In genomic region chr4:30641345-30641744, GRCh38 we compare ENCODE assay signal across 21 cellular contexts.
DNase-seq lines count a peak whose midpoint lies in the region; ATAC-seq, FAIRE-seq and TF ChIP-seq lines count a peak whose summit lies in the region.
"Had no signal": no experiment of that assay in that cellular context is flagged by ENCODE, and none has a peak within 500 bp of the region (broad histone marks: within the 10 kb centered on the region; RNA-seq: fewer than 3 reads in every experiment).

No MANE protein-coding gene starts in this region.

- ATAC-seq in body of pancreas: peak; percentile 63

- H3K27ac ChIP-seq in body of pancreas: peak overlapping the region in 1 of 4 donors; percentile 14
- no peak overlapping the region for H3K27ac ChIP-seq in H1 (ENCODE audit: low read depth, low read length)
- H3K27ac ChIP-seq: BLaER1 had no signal

- no peak overlapping the region for H4K5ac ChIP-seq in H1 (ENCODE audit: insufficient read length, low read depth, low read length)

- no peak overlapping the region for H2BK15ac ChIP-seq in H1 (ENCODE audit: low read length)

- H3K9me3 ChIP-seq in body of pancreas (no peaks in the 10 kb centered on the region), H1 (ENCODE audit: insufficient read depth in 2 of 2, low read depth in 1 of 2, low read length in 1 of 2) (no peaks in the 10 kb centered on the region)
- H3K9me3 ChIP-seq: BE2C, BLaER1, Caco-2 had no signal

- H3K4ac ChIP-seq in H1 (replicated peaks; ENCODE audit: insufficient read length, low read depth, low read length): no peak overlapping the region

- peak overlapping the region; percentile 37; the same call in 1 of the 2 replicates for H2AFZ ChIP-seq in H1 (ENCODE audit: low read length)

- H4K91ac ChIP-seq in H1 (replicated peaks; ENCODE audit: insufficient read length, low read length): no peak overlapping the region

- H3K23ac ChIP-seq in H1 (ENCODE audit: insufficient read length): no peak overlapping the region

- intact Hi-C loops in body of pancreas (cut with DNase I): no loop called here

- no peak overlapping the region for H3K56ac ChIP-seq in H1 (replicated peaks; ENCODE audit: insufficient read length, low read depth, low read length)

- no peak for FAIRE-seq in H1 (lab: Jason Lieb, UNC)
- peak; percentile 94 for FAIRE-seq in urothelium cell line (lab: Jason Lieb, UNC)
- FAIRE-seq: A204.1, D721Med, G401.6, GM12891, GM19239 had no signal

- H3K4me1 ChIP-seq in body of pancreas: peaks cover 20% of the 10 kb centered on the region
- H3K4me1 ChIP-seq in H1 (replicated peaks in 1 of 4; ENCODE audit: control insufficient read depth in 3 of 4, insufficient read depth in 4 of 4, low read length in 3 of 4): no peaks in the 10 kb centered on the region
- H3K4me1 ChIP-seq: BE2C, Caco-2 had no signal

- no peak overlapping the region for H3K18ac ChIP-seq in H1 (ENCODE audit: extremely low read depth, low read length)

- H2AK5ac ChIP-seq in H1 (ENCODE audit: low read depth, low read length): no peak overlapping the region

- no peak for TF ChIP-seq RAD21 in H1 (IDR thresholded peaks at IDR 0.05 in 1 of 2, conservative IDR thresholded peaks at IDR 0.05 in 1 of 2; ENCODE audit: low read depth in 2 of 2, low read length in 2 of 2)

- H3K36me3 ChIP-seq in body of pancreas (replicated peaks in 1 of 2; ENCODE audit: insufficient read depth in 1 of 2, low read depth in 2 of 2): no peaks in the 10 kb centered on the region
- H3K36me3 ChIP-seq in H1 (ENCODE audit: control insufficient read depth in 2 of 4, insufficient read depth in 4 of 4, low read length in 3 of 4): no peaks in the 10 kb centered on the region
- H3K36me3 ChIP-seq: BE2C, BLaER1 had no signal

- WGBS in body of pancreas, 2 donors: 27 to 45% methylated on average over 1 of the region's 1 CpG
- 100% methylated on average over 1 of the region's 1 CpG; no CpG with 5 or more reads in 1 of the 2 experiments for WGBS in H1 (ENCODE audit: extremely low coverage in 1 of 2, insufficient coverage in 1 of 2, insufficient read length in 1 of 2, insufficient replicate concordance in 2 of 2, low coverage in 1 of 2, low lambda C conversion rate in 2 of 2, missing lambda C conversion rate in 1 of 2), 2 experiments

- no peak overlapping the region for H3K4me2 ChIP-seq in H1 (ENCODE audit: insufficient read depth in 1 of 2, low read depth in 2 of 2, low read length in 2 of 2)
- H3K4me2 ChIP-seq: BLaER1 had no signal

- no peak overlapping the region for H3K4me3 ChIP-seq in body of pancreas
- H3K4me3 ChIP-seq in H1 (ENCODE audit: extremely low read depth in 1 of 4, insufficient read depth in 2 of 4, low read depth in 3 of 4, low read length in 4 of 4): no peak overlapping the region
- H3K4me3 ChIP-seq: BLaER1 had no signal

- no peak overlapping the region for H2BK20ac ChIP-seq in H1 (ENCODE audit: low read length)

- no peak overlapping the region for H2BK12ac ChIP-seq in H1 (ENCODE audit: low read depth, low read length)

- TF ChIP-seq EP300 in H1 (IDR thresholded peaks at IDR 0.05; ENCODE audit: borderline replicate concordance in 1 of 2, low read depth in 2 of 2, low read length in 2 of 2): no peak

- H2BK5ac ChIP-seq in H1 (ENCODE audit: low read depth, low read length): no peak overlapping the region

- H3K27me3 ChIP-seq in body of pancreas (no peaks in the 10 kb centered on the region), H1 (replicated peaks in 1 of 4; ENCODE audit: control insufficient read depth in 3 of 4, extremely low read depth in 1 of 4, insufficient read depth in 3 of 4, low read length in 3 of 4) (no peaks in the 10 kb centered on the region)
- H3K27me3 ChIP-seq: BE2C, BLaER1 had no signal

- no peak overlapping the region for H3K9ac ChIP-seq in H1 (replicated peaks in 1 of 4; ENCODE audit: extremely low read depth in 1 of 4, low read depth in 3 of 4, low read length in 3 of 4)
- H3K9ac ChIP-seq: BLaER1 had no signal

- CTCF ChIA-PET in H1 (lab: Charles Lee; ENCODE audit: partially characterized antibody): interaction anchor here (1.7 kb wide), 1 partner anchor 73 kb away, joined by 6 read pairs; no protein-coding TSS in a partner anchor

- no peaks in the 10 kb centered on the region for H3K79me2 ChIP-seq in H1 (ENCODE audit: control insufficient read depth in 1 of 2, insufficient read depth in 2 of 2, low read length in 2 of 2)

- H3K14ac ChIP-seq in H1 (ENCODE audit: insufficient read length): no peak overlapping the region

- H4K20me1 ChIP-seq in H1 (replicated peaks in 1 of 2; ENCODE audit: control insufficient read depth in 1 of 2, insufficient read depth in 2 of 2, low read length in 2 of 2): no peaks in the 10 kb centered on the region
- H4K20me1 ChIP-seq: BLaER1 had no signal

- DNase-seq in body of pancreas (no peak), H1 (ENCODE audit: low read depth in 1 of 2, low spot score in 2 of 2) (no peak), urothelium cell line (ENCODE audit: low spot score) (no peak), NOMO-1 (lab: John Stamatoyannopoulos, UW; ENCODE audit: unreplicated experiment in 2 of 2) (no peak)
- no peak for DNase-seq in activated CD4-positive, CD25-positive, alpha-beta regulatory T cell (lab: John Stamatoyannopoulos, UW)
- DNase-seq: 8988T; ACHN; BE2C; C1 segment of cervical spinal cord; Caco-2; Calu3; CD4-positive, alpha-beta memory T cell; CD4-positive, CD25-positive, alpha-beta regulatory T cell; DMS79 treated with DMSO at 0.1 percent for 48 hours; GF-D8 had no signal

- TF ChIP-seq CTCF in body of pancreas (IDR thresholded peaks at IDR 0.05) (no peak), H1 (IDR thresholded peaks at IDR 0.05; ENCODE audit: control extremely low read depth in 1 of 3, insufficient read depth in 1 of 3, low read depth in 1 of 3, low read length in 3 of 3) (no peak)

- H2BK120ac ChIP-seq in H1 (replicated peaks; ENCODE audit: low read depth, low read length): no peak overlapping the region

- H3K23me2 ChIP-seq in H1 (ENCODE audit: low read depth, low read length): no peaks in the 10 kb centered on the region

- no peak overlapping the region for H4K8ac ChIP-seq in H1 (ENCODE audit: extremely low read depth, insufficient read depth, low read length)

- POLR2A ChIA-PET in H1 (lab: Charles Lee; ENCODE audit: partially characterized antibody): no interaction called here

- no peaks in the 10 kb centered on the region for H3K79me1 ChIP-seq in H1 (ENCODE audit: low read depth, low read length)

- TF ChIP-seq POLR2A in body of pancreas (IDR thresholded peaks at IDR 0.05): no peak
- TF ChIP-seq POLR2A in H1 (IDR thresholded peaks at IDR 0.05; ENCODE audit: control extremely low read depth in 1 of 2, low read depth in 2 of 2, low read length in 2 of 2): no peak

TF ChIP-seq in H1, 55 proteins besides CTCF, POLR2A, EP300 and RAD21:
- TF ChIP-seq KDM1A (IDR thresholded peaks at IDR 0.05; ENCODE audit: borderline replicate concordance, low read length) (no peak), GTF2F1 (IDR thresholded peaks at IDR 0.05; ENCODE audit: borderline replicate concordance, low read depth, low read length) (no peak), RNF2 (IDR thresholded peaks at IDR 0.05; ENCODE audit: borderline replicate concordance, low read depth, low read length, missing control alignments, poor library complexity, severe bottlenecking) (no peak), CBX5 (IDR thresholded peaks at IDR 0.05; ENCODE audit: low read depth, low read length) (no peak), CBX8 (IDR thresholded peaks at IDR 0.05; ENCODE audit: borderline replicate concordance, low read depth, low read length) (no peak), BACH1 (IDR thresholded peaks at IDR 0.05; ENCODE audit: low read length) (no peak), E2F6 (IDR thresholded peaks at IDR 0.05) (no peak), RFX5 (IDR thresholded peaks at IDR 0.05; ENCODE audit: borderline replicate concordance, low read depth, low read length) (no peak), SP2 (IDR thresholded peaks at IDR 0.05; ENCODE audit: low read length) (no peak), SP4 (IDR thresholded peaks at IDR 0.05; ENCODE audit: low read length) (no peak), BCL11A (IDR thresholded peaks at IDR 0.05; ENCODE audit: low read depth in 2 of 2, low read length in 2 of 2) (no peak), CHD2 (IDR thresholded peaks at IDR 0.05; ENCODE audit: low read length) (no peak), POLR2AphosphoS5 (IDR thresholded peaks at IDR 0.05; ENCODE audit: low read depth, low read length) (no peak), NANOG (IDR thresholded peaks at IDR 0.05; ENCODE audit: insufficient read depth, low read depth, low read length, poor library complexity, severe bottlenecking) (no peak), NRF1 (IDR thresholded peaks at IDR 0.05; ENCODE audit: low read depth, low read length) (no peak), TAF7 (optimal IDR thresholded peaks at IDR 0.05; ENCODE audit: borderline replicate concordance, low read depth, low read length) (no peak)
